Comparison of ENCODE assay signal across 8 cellular contexts in the genomic region with DNA sequence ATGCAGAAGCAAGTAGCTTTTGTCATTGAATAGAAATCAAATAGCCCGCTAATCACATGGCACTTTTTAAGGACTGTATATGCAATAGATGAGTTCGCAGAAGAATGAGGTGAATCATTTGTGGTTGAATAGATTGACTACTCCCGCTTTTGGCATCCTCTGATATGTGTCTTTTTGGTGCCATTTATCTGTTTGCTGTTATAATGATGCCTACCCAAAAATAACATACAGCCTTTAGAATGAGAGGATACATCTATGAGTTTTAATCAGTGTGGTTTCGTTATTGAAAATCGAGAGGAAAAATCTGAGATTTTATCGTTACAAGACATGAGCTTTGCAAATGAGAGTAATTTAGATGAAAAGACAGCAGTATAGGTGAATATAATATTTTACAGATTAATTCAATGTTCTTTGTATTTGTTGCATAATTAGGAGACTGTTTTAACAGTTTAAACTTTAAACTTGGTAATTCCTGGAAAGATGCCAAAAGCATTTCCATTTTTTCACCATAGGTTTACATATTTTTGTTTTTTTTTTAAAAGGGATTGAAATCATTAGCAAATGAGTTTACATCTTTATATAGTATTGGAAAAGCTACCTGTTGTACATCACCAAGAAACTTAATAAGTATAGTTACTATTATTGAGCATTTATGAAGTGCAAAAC. TPM values are rescaled to one million over a fixed set of nuclear protein-coding genes. Genes with fewer than 3 reads are reported as not detected.
DNase-seq lines count a peak whose midpoint lies in the region; ATAC-seq lines count a peak whose summit lies in the region.

No MANE protein-coding gene starts in this region.

- DNase-seq in DMS 273 (lab: John Stamatoyannopoulos, UW; ENCODE audit: unreplicated experiment) (peak; percentile 51), DMS 273 treated with DMSO at 0.1 percent for 48 hours (lab: John Stamatoyannopoulos, UW) (no peak), NCI-H748 treated with DMSO at 0.1 percent for 48 hours (lab: John Stamatoyannopoulos, UW) (peak; percentile 21), cerebellar cortex (ENCODE audit: low spot score) (peak; percentile 51), A172 (ENCODE audit: low spot score) (no peak), T1000 (lab: John Stamatoyannopoulos, UW) (no peak)

- ATAC-seq in HG03045 (IDR thresholded peaks at IDR 0.05; ENCODE audit: unreplicated experiment): no peak

- H3K27me3 ChIP-seq in muscle layer of colon (ENCODE audit: control insufficient read depth in 1 of 2, insufficient read depth in 2 of 2, low read length in 2 of 2): no peaks in the 10 kb centered on the region

- peak overlapping the region; percentile 29 for H3K9ac ChIP-seq in muscle layer of colon (ENCODE audit: low read length)

- H3K4me3 ChIP-seq in muscle layer of colon (ENCODE audit: low read depth in 1 of 2, low read length in 2 of 2): peak overlapping the region; percentile 84 to 88

- peak overlapping the region; percentile 94 for H3K27ac ChIP-seq in muscle layer of colon (ENCODE audit: low read depth, low read length)

- H3K36me3 ChIP-seq in muscle layer of colon (ENCODE audit: insufficient read depth, low read length): no peaks in the 10 kb centered on the region

- peaks cover 30% of the 10 kb centered on the region for H3K4me1 ChIP-seq in muscle layer of colon (ENCODE audit: insufficient read depth, low read length)

- H3K9me3 ChIP-seq in muscle layer of colon (ENCODE audit: low read length): no peaks in the 10 kb centered on the region

RNA-seq across cellular contexts. Expression of a gene that starts 1.8 kb away (rescaled TPM):
- 0.43 and 0.96 TPM in 2 replicates for total RNA-seq in A172 (2014; rRNA removed; shearing (Covaris generic))

Comparison
In these comparisons a context has a peak if more than half of its experiments do, and no peak if none do; other contexts are left out.
1. DNase-seq: peak in DMS 273 (single experiment), NCI-H748 treated with DMSO at 0.1 percent for 48 hours (single experiment) and cerebellar cortex (single experiment); none in DMS 273 treated with DMSO at 0.1 percent for 48 hours (single experiment), A172 (single experiment) and T1000 (single experiment).